In genomic region chr19:488505-489417, GRCh38 we compare ENCODE assay signal across 1 cellular context.
TF ChIP-seq lines count a peak whose summit lies in the region.

No MANE protein-coding gene starts in this region.

TF ChIP-seq in K562, 482 proteins besides CTCF, POLR2A, EP300 and RAD21 (continued from another document and continues in another):
- TF ChIP-seq PHF8 (IDR thresholded peaks at IDR 0.05; ENCODE audit: borderline replicate concordance, low read length), result peak; percentile 87; the same call in 1 of the 2 replicates
- peak; percentile 69 for TF ChIP-seq EGR1 (conservative IDR thresholded peaks at IDR 0.05)
- TF ChIP-seq FOSL1 (tag; conservative IDR thresholded peaks at IDR 0.05), result 0 out of 2 replicates have a peak, but pooled peaks have one; percentile 21
- peak; percentile 75 to 92 for TF ChIP-seq NONO (IDR thresholded peaks at IDR 0.05; ENCODE audit: low read depth in 2 of 2, low read length in 1 of 2)
- TF ChIP-seq, protein P1, sequence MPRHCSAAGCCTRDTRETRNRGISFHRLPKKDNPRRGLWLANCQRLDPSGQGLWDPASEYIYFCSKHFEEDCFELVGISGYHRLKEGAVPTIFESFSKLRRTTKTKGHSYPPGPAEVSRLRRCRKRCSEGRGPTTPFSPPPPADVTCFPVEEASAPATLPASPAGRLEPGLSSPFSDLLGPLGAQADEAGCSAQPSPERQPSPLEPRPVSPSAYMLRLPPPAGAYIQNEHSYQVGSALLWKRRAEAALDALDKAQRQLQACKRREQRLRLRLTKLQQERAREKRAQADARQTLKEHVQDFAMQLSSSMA (CRISPR knock-in tag; IDR thresholded peaks at IDR 0.05), result peak; percentile 77; the same call in 1 of the 2 replicates
- peak; percentile 97 for TF ChIP-seq GATAD2B (IDR thresholded peaks at IDR 0.05; ENCODE audit: borderline replicate concordance)
- TF ChIP-seq ZNF561 (CRISPR knock-in tag; conservative IDR thresholded peaks at IDR 0.05), result no peak
- no peak for TF ChIP-seq BCL6 (CRISPR knock-in tag; IDR thresholded peaks at IDR 0.05)
- TF ChIP-seq TBP (optimal IDR thresholded peaks at IDR 0.05; ENCODE audit: low read depth, low read length), result peak; percentile 78
- TF ChIP-seq SIN3B (IDR thresholded peaks at IDR 0.05; ENCODE audit: low read depth), result peak; percentile 85
- TF ChIP-seq, protein P2, sequence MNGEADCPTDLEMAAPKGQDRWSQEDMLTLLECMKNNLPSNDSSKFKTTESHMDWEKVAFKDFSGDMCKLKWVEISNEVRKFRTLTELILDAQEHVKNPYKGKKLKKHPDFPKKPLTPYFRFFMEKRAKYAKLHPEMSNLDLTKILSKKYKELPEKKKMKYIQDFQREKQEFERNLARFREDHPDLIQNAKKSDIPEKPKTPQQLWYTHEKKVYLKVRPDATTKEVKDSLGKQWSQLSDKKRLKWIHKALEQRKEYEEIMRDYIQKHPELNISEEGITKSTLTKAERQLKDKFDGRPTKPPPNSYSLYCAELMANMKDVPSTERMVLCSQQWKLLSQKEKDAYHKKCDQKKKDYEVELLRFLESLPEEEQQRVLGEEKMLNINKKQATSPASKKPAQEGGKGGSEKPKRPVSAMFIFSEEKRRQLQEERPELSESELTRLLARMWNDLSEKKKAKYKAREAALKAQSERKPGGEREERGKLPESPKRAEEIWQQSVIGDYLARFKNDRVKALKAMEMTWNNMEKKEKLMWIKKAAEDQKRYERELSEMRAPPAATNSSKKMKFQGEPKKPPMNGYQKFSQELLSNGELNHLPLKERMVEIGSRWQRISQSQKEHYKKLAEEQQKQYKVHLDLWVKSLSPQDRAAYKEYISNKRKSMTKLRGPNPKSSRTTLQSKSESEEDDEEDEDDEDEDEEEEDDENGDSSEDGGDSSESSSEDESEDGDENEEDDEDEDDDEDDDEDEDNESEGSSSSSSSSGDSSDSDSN (IDR thresholded peaks at IDR 0.05; ENCODE audit: borderline replicate concordance in 1 of 2, low read depth in 2 of 2, low read length in 2 of 2), result peak; percentile 68 to 73; a peak in 3 of 4 replicates
- TF ChIP-seq ZSCAN29 (IDR thresholded peaks at IDR 0.05), result 0 out of 2 replicates have a peak, but pooled peaks have one; percentile 23
- TF ChIP-seq MED1 (CRISPR knock-in tag; IDR thresholded peaks at IDR 0.05; ENCODE audit: borderline replicate concordance), result peak; percentile 73; the same call in 1 of the 2 replicates
- 0 out of 2 replicates have a peak, but pooled peaks have one; percentile 70 for TF ChIP-seq KLF13 (tag; IDR thresholded peaks at IDR 0.05; ENCODE audit: borderline replicate concordance, low read depth)
- TF ChIP-seq RBM14 (IDR thresholded peaks at IDR 0.05; ENCODE audit: borderline replicate concordance, insufficient read depth, low read depth, low read length), result 0 out of 2 replicates have a peak, but pooled peaks have one; percentile 75
- no peak for TF ChIP-seq NFATC3 (IDR thresholded peaks at IDR 0.05)
- TF ChIP-seq SREBF2 (CRISPR knock-in tag; IDR thresholded peaks at IDR 0.05), result no peak
- peak; percentile 95 for TF ChIP-seq CXXC5 (CRISPR knock-in tag; IDR thresholded peaks at IDR 0.05)
- TF ChIP-seq, protein P3, sequence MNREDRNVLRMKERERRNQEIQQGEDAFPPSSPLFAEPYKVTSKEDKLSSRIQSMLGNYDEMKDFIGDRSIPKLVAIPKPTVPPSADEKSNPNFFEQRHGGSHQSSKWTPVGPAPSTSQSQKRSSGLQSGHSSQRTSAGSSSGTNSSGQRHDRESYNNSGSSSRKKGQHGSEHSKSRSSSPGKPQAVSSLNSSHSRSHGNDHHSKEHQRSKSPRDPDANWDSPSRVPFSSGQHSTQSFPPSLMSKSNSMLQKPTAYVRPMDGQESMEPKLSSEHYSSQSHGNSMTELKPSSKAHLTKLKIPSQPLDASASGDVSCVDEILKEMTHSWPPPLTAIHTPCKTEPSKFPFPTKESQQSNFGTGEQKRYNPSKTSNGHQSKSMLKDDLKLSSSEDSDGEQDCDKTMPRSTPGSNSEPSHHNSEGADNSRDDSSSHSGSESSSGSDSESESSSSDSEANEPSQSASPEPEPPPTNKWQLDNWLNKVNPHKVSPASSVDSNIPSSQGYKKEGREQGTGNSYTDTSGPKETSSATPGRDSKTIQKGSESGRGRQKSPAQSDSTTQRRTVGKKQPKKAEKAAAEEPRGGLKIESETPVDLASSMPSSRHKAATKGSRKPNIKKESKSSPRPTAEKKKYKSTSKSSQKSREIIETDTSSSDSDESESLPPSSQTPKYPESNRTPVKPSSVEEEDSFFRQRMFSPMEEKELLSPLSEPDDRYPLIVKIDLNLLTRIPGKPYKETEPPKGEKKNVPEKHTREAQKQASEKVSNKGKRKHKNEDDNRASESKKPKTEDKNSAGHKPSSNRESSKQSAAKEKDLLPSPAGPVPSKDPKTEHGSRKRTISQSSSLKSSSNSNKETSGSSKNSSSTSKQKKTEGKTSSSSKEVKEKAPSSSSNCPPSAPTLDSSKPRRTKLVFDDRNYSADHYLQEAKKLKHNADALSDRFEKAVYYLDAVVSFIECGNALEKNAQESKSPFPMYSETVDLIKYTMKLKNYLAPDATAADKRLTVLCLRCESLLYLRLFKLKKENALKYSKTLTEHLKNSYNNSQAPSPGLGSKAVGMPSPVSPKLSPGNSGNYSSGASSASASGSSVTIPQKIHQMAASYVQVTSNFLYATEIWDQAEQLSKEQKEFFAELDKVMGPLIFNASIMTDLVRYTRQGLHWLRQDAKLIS (CRISPR knock-in tag; IDR thresholded peaks at IDR 0.05), result peak; percentile 60
- TF ChIP-seq TRIM24 (IDR thresholded peaks at IDR 0.05), result no peak
- TF ChIP-seq ZNF76 (CRISPR knock-in tag; IDR thresholded peaks at IDR 0.05; ENCODE audit: borderline replicate concordance), result peak; percentile 98
- peak; percentile 79; the same call in 1 of the 2 replicates for TF ChIP-seq REST (CRISPR knock-in tag; IDR thresholded peaks at IDR 0.05; ENCODE audit: low read depth)
- peak; percentile 74 for TF ChIP-seq POLR2AphosphoS5 (IDR thresholded peaks at IDR 0.05; ENCODE audit: control insufficient read depth, insufficient read depth, low read depth, low read length)
- TF ChIP-seq ZNF780A (CRISPR knock-in tag; IDR thresholded peaks at IDR 0.05), result peak; percentile 69; the same call in 1 of the 2 replicates
- TF ChIP-seq SP1 (CRISPR knock-in tag; IDR thresholded peaks at IDR 0.05), result peak; percentile 90
- no peak for TF ChIP-seq ELK1 (CRISPR knock-in tag; IDR thresholded peaks at IDR 0.05)
- peak; percentile 93 for TF ChIP-seq GMEB1 (CRISPR knock-in tag; IDR thresholded peaks at IDR 0.05)
- TF ChIP-seq MYC (IDR thresholded peaks at IDR 0.05; ENCODE audit: low read depth, low read length), result peak; percentile 82
- TF ChIP-seq MYC (CRISPR knock-in tag; IDR thresholded peaks at IDR 0.05; ENCODE audit: borderline replicate concordance, low read depth), result no peak
- peak; percentile 47 to 77; a peak in 3 of 4 replicates for TF ChIP-seq SIN3A (IDR thresholded peaks at IDR 0.05; ENCODE audit: borderline replicate concordance in 2 of 2, control insufficient read depth in 1 of 2, low read depth in 2 of 2, low read length in 2 of 2)
- TF ChIP-seq ZKSCAN3 (CRISPR knock-in tag; IDR thresholded peaks at IDR 0.05), result no peak
- TF ChIP-seq RCOR1 (IDR thresholded peaks at IDR 0.05; ENCODE audit: borderline replicate concordance in 1 of 2, low read depth in 2 of 2, low read length in 2 of 2), result 0 out of 4 replicates have a peak, but pooled peaks of 1 of the 2 experiments have one; percentile 4
- peak; percentile 77 for TF ChIP-seq ZNF644 (tag; IDR thresholded peaks at IDR 0.05; ENCODE audit: low read depth)
- TF ChIP-seq, protein P4, sequence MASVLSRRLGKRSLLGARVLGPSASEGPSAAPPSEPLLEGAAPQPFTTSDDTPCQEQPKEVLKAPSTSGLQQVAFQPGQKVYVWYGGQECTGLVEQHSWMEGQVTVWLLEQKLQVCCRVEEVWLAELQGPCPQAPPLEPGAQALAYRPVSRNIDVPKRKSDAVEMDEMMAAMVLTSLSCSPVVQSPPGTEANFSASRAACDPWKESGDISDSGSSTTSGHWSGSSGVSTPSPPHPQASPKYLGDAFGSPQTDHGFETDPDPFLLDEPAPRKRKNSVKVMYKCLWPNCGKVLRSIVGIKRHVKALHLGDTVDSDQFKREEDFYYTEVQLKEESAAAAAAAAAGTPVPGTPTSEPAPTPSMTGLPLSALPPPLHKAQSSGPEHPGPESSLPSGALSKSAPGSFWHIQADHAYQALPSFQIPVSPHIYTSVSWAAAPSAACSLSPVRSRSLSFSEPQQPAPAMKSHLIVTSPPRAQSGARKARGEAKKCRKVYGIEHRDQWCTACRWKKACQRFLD (CRISPR knock-in tag; IDR thresholded peaks at IDR 0.05), result peak; percentile 61; the same call in 1 of the 2 replicates
- peak; percentile 82; the same call in 1 of the 2 replicates for TF ChIP-seq E2F4 (CRISPR knock-in tag; IDR thresholded peaks at IDR 0.05; ENCODE audit: low read depth)
- TF ChIP-seq ZNF436 (CRISPR knock-in tag; IDR thresholded peaks at IDR 0.05), result no peak
- TF ChIP-seq DACH1 (IDR thresholded peaks at IDR 0.05; ENCODE audit: partially characterized antibody), result peak; percentile 23
- TF ChIP-seq, protein P5, sequence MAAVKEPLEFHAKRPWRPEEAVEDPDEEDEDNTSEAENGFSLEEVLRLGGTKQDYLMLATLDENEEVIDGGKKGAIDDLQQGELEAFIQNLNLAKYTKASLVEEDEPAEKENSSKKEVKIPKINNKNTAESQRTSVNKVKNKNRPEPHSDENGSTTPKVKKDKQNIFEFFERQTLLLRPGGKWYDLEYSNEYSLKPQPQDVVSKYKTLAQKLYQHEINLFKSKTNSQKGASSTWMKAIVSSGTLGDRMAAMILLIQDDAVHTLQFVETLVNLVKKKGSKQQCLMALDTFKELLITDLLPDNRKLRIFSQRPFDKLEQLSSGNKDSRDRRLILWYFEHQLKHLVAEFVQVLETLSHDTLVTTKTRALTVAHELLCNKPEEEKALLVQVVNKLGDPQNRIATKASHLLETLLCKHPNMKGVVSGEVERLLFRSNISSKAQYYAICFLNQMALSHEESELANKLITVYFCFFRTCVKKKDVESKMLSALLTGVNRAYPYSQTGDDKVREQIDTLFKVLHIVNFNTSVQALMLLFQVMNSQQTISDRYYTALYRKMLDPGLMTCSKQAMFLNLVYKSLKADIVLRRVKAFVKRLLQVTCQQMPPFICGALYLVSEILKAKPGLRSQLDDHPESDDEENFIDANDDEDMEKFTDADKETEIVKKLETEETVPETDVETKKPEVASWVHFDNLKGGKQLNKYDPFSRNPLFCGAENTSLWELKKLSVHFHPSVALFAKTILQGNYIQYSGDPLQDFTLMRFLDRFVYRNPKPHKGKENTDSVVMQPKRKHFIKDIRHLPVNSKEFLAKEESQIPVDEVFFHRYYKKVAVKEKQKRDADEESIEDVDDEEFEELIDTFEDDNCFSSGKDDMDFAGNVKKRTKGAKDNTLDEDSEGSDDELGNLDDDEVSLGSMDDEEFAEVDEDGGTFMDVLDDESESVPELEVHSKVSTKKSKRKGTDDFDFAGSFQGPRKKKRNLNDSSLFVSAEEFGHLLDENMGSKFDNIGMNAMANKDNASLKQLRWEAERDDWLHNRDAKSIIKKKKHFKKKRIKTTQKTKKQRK (IDR thresholded peaks at IDR 0.05; ENCODE audit: borderline replicate concordance, low read depth, low read length), result no peak
